In the genomic region with DNA sequence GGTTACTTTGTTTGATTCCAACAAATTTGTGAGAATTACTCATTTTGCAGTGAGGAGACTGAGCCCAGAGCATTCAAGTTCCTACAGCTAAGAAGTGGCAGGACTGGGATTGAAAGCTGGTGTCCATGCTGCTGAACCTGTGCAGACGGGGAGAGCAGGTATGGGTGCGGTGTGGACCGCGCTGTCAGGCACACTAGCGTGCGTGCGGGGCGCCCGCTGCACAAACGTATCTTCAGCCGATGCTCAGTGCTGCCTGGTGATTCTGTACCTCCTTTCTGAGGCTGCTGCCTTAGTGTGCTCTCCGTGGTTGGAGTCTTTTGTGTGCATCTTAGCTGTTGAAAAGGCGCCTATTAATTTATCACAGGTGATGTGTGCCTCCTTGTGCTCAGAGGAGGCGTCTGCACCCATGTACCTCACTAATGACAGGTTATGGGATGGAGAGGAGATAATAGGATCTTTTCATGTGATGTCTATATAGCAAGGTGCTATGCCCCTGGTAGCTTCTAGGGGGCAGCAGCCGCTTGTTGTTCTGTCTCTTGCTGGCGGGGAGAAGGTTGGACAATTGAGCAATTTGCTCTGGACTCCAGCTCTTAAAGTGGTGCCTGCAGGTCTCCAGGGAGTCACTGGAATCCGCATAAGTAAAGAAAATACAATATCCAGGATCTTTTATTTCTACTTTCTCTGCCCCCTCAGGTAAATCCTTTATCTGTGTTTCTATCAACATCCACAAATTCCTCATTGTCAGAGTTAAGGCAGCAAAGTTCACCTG, we compare ENCODE assay signal across 8 cellular contexts. TPM values are rescaled to one million over a fixed set of nuclear protein-coding genes. Genes with fewer than 3 reads are reported as not detected.
DNase-seq lines count a peak whose midpoint lies in the region; ATAC-seq and TF ChIP-seq lines count a peak whose summit lies in the region.

No MANE protein-coding gene starts in this region.

- CTCF ChIA-PET in WTC11 (lab: Charles Lee): interaction anchor here (0.6 to 4.5 kb wide), 50 partner anchors 11 to 530 kb away, joined by 3 to 48 read pairs (median 4); partner anchors contain the start of genes CASZ1 and CENPS

- no peaks in the 10 kb centered on the region for H3K9me3 ChIP-seq in liver (ENCODE audit: control insufficient read depth in 4 of 4, low read length in 3 of 4)

- no peak overlapping the region for H3K27ac Mint-ChIP-seq in HFFc6
- H3K27ac Mint-ChIP-seq in WTC11: peak overlapping the region; percentile 85

- H3K27ac ChIP-seq in liver (ENCODE audit: low read depth in 1 of 2, low read length in 2 of 2): no peak overlapping the region

- no peak overlapping the region for H3K9ac ChIP-seq in liver (ENCODE audit: low read depth in 1 of 2, low read length in 2 of 2)

- H3K4me1 ChIP-seq in liver (ENCODE audit: control insufficient read depth in 4 of 4, insufficient read depth in 4 of 4, low read length in 3 of 4): peaks cover 14 to 67% (median 52%) of the 10 kb centered on the region in 4 donors

- WGBS in liver: 66% methylated on average over 17 of the region's 17 CpGs

- ATAC-seq in WTC11: peak; percentile 89
- no peak for ATAC-seq in HG03571 (IDR thresholded peaks at IDR 0.05; ENCODE audit: unreplicated experiment)

- H3K27me3 Mint-ChIP-seq in HFFc6 (ENCODE audit: insufficient read depth) (no peaks in the 10 kb centered on the region; the same call in 1 of the 2 replicates), WTC11 (ENCODE audit: low read depth) (no peaks in the 10 kb centered on the region)

- peak; percentile 91 to 93 for TF ChIP-seq RAD21 in liver (IDR thresholded peaks at IDR 0.05)

- H3K9me3 Mint-ChIP-seq in HFFc6 (no peaks in the 10 kb centered on the region), WTC11 (no peaks in the 10 kb centered on the region)

- H3K4me3 ChIP-seq in choroid plexus epithelial cell (ENCODE audit: low read depth, low read length) (no peak overlapping the region), liver (ENCODE audit: low read depth in 1 of 3, low read length in 3 of 3) (no peak overlapping the region)

- peak; percentile 86 for TF ChIP-seq CTCF in HFFc6 (IDR thresholded peaks at IDR 0.05)
- TF ChIP-seq CTCF in WTC11 (IDR thresholded peaks at IDR 0.05): peak; percentile 67
- peak; percentile 97 for TF ChIP-seq CTCF in choroid plexus epithelial cell (conservative IDR thresholded peaks at IDR 0.05; ENCODE audit: low read depth, low read length)
- TF ChIP-seq CTCF in liver (IDR thresholded peaks at IDR 0.05; ENCODE audit: low read depth, low read length, missing input control): peak; percentile 92

- H3K36me3 Mint-ChIP-seq in HFFc6 (ENCODE audit: low read depth) (no peaks in the 10 kb centered on the region), WTC11 (no peaks in the 10 kb centered on the region)

- peak; percentile 79 for DNase-seq in COLO668 (lab: John Stamatoyannopoulos, UW; ENCODE audit: unreplicated experiment)
- DNase-seq in HFFc6: peak; percentile 66
- DNase-seq in NCI-H446 (lab: John Stamatoyannopoulos, UW): peak; percentile 26 to 69
- DNase-seq in WTC11 (ENCODE audit: low spot score): peak; percentile 58
- DNase-seq in choroid plexus epithelial cell (ENCODE audit: low read depth): peak; percentile 95
- peak; percentile 20 to 61 (median 34) for DNase-seq in stimulated activated naive CD4-positive, alpha-beta T cell (lab: John Stamatoyannopoulos, UW)

- H3K36me3 ChIP-seq in liver (ENCODE audit: control insufficient read depth in 4 of 4, insufficient read depth in 3 of 4, low read depth in 1 of 4, low read length in 3 of 4): no peaks in the 10 kb centered on the region

- H3K4me3 Mint-ChIP-seq in HFFc6 (no peak overlapping the region), WTC11 (no peak overlapping the region)

- no peaks in the 10 kb centered on the region for H3K27me3 ChIP-seq in liver (ENCODE audit: control insufficient read depth in 4 of 4, insufficient read depth in 4 of 4, low read length in 3 of 4)

- POLR2A ChIA-PET in WTC11 (lab: Charles Lee): no interaction called here

- H3K4me1 Mint-ChIP-seq in HFFc6 (ENCODE audit: low read depth) (peaks cover 49% of the 10 kb centered on the region), WTC11 (peaks cover 37% of the 10 kb centered on the region)

TF ChIP-seq in WTC11, 78 proteins besides CTCF, POLR2A, EP300 and RAD21 (continues in another document):
- TF ChIP-seq, protein P1, sequence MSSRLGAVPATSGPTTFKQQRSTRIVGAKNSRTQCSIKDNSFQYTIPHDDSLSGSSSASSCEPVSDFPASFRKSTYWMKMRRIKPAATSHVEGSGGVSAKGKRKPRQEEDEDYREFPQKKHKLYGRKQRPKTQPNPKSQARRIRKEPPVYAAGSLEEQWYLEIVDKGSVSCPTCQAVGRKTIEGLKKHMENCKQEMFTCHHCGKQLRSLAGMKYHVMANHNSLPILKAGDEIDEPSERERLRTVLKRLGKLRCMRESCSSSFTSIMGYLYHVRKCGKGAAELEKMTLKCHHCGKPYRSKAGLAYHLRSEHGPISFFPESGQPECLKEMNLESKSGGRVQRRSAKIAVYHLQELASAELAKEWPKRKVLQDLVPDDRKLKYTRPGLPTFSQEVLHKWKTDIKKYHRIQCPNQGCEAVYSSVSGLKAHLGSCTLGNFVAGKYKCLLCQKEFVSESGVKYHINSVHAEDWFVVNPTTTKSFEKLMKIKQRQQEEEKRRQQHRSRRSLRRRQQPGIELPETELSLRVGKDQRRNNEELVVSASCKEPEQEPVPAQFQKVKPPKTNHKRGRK (CRISPR knock-in tag; IDR thresholded peaks at IDR 0.05; ENCODE audit: borderline replicate concordance): no peak

TF ChIP-seq in liver, 16 proteins besides CTCF, POLR2A, EP300 and RAD21:
- peak; percentile 71 to 83 for TF ChIP-seq HNF4A (conservative IDR thresholded peaks at IDR 0.05)
- peak; percentile 58 to 73 for TF ChIP-seq RXRA (IDR thresholded peaks at IDR 0.05)
- no peak for TF ChIP-seq SP1 (IDR thresholded peaks at IDR 0.05)
- peak; percentile 48 for TF ChIP-seq HNF4G (IDR thresholded peaks at IDR 0.05)

RNA-seq across cellular contexts. Expression of gene PEX14, which starts 32.5 kb away (rescaled TPM):
- 10 to 100 TPM; 23.1 to 28.4 (median 26.0) TPM for total RNA-seq in HFFc6 (2021; fragmentation: NEBNext Ultra II Directional; extraction: Animal tissue kit (Norgen Biotek cat#: 25700))
- total RNA-seq in WTC11 (2021) (27.3 to 30.5 TPM (median 27.8 TPM) in 3 replicates), liver (10 to 100 TPM in 1 of 2 donors, 1 to 10 TPM in 1; 7.1 to 11.5 TPM)
- polyA plus RNA-seq in liver: 10 to 100 TPM; 11.9 to 16.1 TPM

RNA-seq across cellular contexts. Expression of gene DFFA, which starts 35.0 kb away (rescaled TPM):
- 10 to 100 TPM; 44.1 to 58.6 (median 48.4) TPM for total RNA-seq in HFFc6 (2021; fragmentation: NEBNext Ultra II Directional; extraction: Animal tissue kit (Norgen Biotek cat#: 25700))
- total RNA-seq in WTC11 (2021): 86.4 to 86.7 TPM (median 86.5 TPM) in 3 replicates
- 10 to 100 TPM; 10.6 to 20.0 TPM for total RNA-seq in liver
- 10 to 100 TPM; 11.5 to 17.1 TPM for polyA plus RNA-seq in liver

RNA-seq across cellular contexts. Expression of gene CORT, which starts 57.5 kb away (rescaled TPM):
- under 1 TPM in 2 of 6 experiments, not detected in 4; 0.43 TPM for total RNA-seq in HFFc6 (2021; fragmentation: NEBNext Ultra II Directional; extraction: Animal tissue kit (Norgen Biotek cat#: 25700))
- total RNA-seq in WTC11 (2021) (0.48 to 0.66 TPM (median 0.48 TPM) in 3 replicates), liver (under 1 TPM; 0.08 to 0.28 TPM)
- polyA plus RNA-seq in liver: under 1 TPM; 0.05 to 0.18 TPM

Comparison
In these comparisons a context has a peak if more than half of its experiments do, and no peak if none do; other contexts are left out.
1. DNase-seq: peak in every context shown above with its lines; median percentile 95 in choroid plexus epithelial cell; 79 in COLO668; 66 in HFFc6; 58 in WTC11; 48 in NCI-H446; 34 in stimulated activated naive CD4-positive, alpha-beta T cell.